9 cellular contexts compared by ENCODE assay signal in the genomic region with DNA sequence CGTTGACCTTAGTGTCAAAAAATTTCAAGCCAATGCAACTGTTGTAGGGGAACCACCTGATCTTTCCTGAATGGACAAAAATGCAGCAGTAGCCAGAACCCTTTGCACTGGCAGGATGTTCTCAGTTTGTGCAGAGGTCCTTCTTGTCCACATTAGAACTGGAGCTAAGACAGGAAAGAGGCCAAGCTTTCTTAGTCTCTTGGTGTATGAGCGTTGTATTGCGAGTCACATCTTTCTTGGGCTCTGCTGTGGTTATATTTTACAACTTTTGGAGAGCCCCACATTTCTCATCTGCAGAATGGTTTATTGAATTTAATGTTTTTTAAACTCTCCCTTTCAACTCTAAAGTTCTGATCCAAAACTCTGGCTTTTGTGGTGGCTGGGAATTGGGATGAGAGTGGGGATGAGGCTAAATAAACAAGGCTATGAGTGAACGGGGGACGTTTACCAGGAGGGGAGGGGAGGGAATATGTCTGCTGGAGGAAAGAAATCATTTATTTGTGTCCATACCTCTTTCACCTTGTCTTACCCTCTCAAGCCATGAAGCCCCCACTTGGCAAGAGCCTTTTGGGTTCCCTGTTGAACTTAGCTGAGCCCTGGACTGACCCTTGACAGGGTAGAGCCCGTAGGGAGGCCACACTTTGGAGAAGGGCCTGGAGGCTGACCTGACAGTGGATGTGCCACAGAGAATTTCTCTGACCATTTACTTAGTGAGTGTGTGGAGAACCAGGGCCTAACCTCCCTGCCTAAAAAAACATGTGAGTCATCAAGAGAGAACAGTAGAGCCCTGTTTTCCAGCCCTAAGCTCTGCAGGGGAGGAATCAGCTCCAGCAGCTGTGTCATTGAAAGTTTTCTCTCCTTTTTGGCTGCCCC. TPM values are rescaled to one million over a fixed set of nuclear protein-coding genes. Genes with fewer than 3 reads are reported as not detected.
A peak's percentile ranks its signal among the peaks of the same experiment; 100 is the strongest.
DNase-seq lines count a peak whose midpoint lies in the region; ATAC-seq, FAIRE-seq and TF ChIP-seq lines count a peak whose summit lies in the region.
"Had no signal": no experiment of that assay in that cellular context is flagged by ENCODE, and none has a peak within 500 bp of the region (broad histone marks: within the 10 kb centered on the region; RNA-seq: fewer than 3 reads in every experiment).

No MANE protein-coding gene starts in this region.

- H3K36me3 ChIP-seq in skeletal muscle tissue (ENCODE audit: control insufficient read depth in 3 of 3, insufficient read depth in 3 of 3, low read length in 3 of 3): no peaks in the 10 kb centered on the region
- H3K36me3 ChIP-seq in MM.1S (replicated peaks; ENCODE audit: insufficient read depth, low read length): no peaks in the 10 kb centered on the region

- ATAC-seq in Right ventricle myocardium superior (ENCODE audit: poor library complexity) (peak; percentile 94), HG02840 (IDR thresholded peaks at IDR 0.05; ENCODE audit: low FRiP score, unreplicated experiment) (no peak)

- intact Hi-C loops in Right ventricle myocardium superior (cut with DNase I): no loop called here

- TF ChIP-seq CTCF in MM.1S (IDR thresholded peaks at IDR 0.05; ENCODE audit: low read length): no peak

- POLR2A ChIA-PET in HEK293T (lab: Yijun Ruan, JAX): no interaction called here

- no peaks in the 10 kb centered on the region for H3K9me2 ChIP-seq in MM.1S (replicated peaks; ENCODE audit: insufficient read depth, low read length)

- H4K20me1 ChIP-seq in MM.1S (ENCODE audit: insufficient read depth, low read length): no peaks in the 10 kb centered on the region

- H3K4me3 Mint-ChIP-seq in activated T-cell treated with anti-CD3 and anti-CD28 coated beads, Interleukin-2, amount 50 U/mL, for 24 hours: no peak overlapping the region

- H3K4me3 ChIP-seq in skeletal muscle tissue (ENCODE audit: low read length in 3 of 3): no peak overlapping the region
- H3K4me3 ChIP-seq in MM.1S (ENCODE audit: low read length): no peak overlapping the region

- H2AFZ ChIP-seq in MM.1S (ENCODE audit: low read length): no peak overlapping the region

- H3K27ac ChIP-seq in skeletal muscle tissue (ENCODE audit: low read depth, low read length): peak overlapping the region; percentile 40
- H3K27ac ChIP-seq in MM.1S (ENCODE audit: low read length): no peak overlapping the region

- H3K27me3 ChIP-seq in skeletal muscle tissue (ENCODE audit: control insufficient read depth in 3 of 3, insufficient read depth in 3 of 3, low read length in 3 of 3) (no peaks in the 10 kb centered on the region), MM.1S (replicated peaks; ENCODE audit: insufficient read depth, low read length) (no peaks in the 10 kb centered on the region)

- no peaks in the 10 kb centered on the region for H3K79me2 ChIP-seq in MM.1S (ENCODE audit: low read length)

- DNase-seq in GM19239 (ENCODE audit: insufficient read length, low spot score) (no peak), Right ventricle myocardium superior (peak; percentile 62), MM.1S (no peak), HEK293T (ENCODE audit: extremely low spot score) (no peak)
- no peak for DNase-seq in activated T-cell treated with anti-CD3 and anti-CD28 coated beads, Interleukin-2, amount 50 U/mL, for 24 hours
- DNase-seq in NK-92 treated with Interleukin-12 subunit alpha and Interleukin-12 subunit beta, amount 100 ng/mL, for 24 hours (lab: John Stamatoyannopoulos, UW): no peak

- peak; percentile 8 for FAIRE-seq in GM19239 (lab: Jason Lieb, UNC)
- FAIRE-seq: colon had no signal

- no peaks in the 10 kb centered on the region for H3K9me3 Mint-ChIP-seq in activated T-cell treated with anti-CD3 and anti-CD28 coated beads, Interleukin-2, amount 50 U/mL, for 24 hours

- H3K36me3 Mint-ChIP-seq in activated T-cell treated with anti-CD3 and anti-CD28 coated beads, Interleukin-2, amount 50 U/mL, for 24 hours (ENCODE audit: low read depth): no peaks in the 10 kb centered on the region

- H3K9ac ChIP-seq in skeletal muscle tissue (ENCODE audit: low read depth in 1 of 3, low read length in 3 of 3) (no peak overlapping the region), MM.1S (ENCODE audit: low read length) (no peak overlapping the region)

- no peaks in the 10 kb centered on the region for H3F3A ChIP-seq in MM.1S (ENCODE audit: insufficient read depth, low read length)

- H3K4me1 ChIP-seq in skeletal muscle tissue (ENCODE audit: control insufficient read depth in 3 of 3, insufficient read depth in 3 of 3, low read length in 3 of 3) (peaks cover 0 to 10% (median 5%) of the 10 kb centered on the region in 3 donors), MM.1S (ENCODE audit: low read length) (0 out of 2 replicates have a peak, but pooled peaks cover under 1% of the 10 kb centered on the region)

- no peaks in the 10 kb centered on the region for H3K9me3 ChIP-seq in skeletal muscle tissue (ENCODE audit: control insufficient read depth in 3 of 3, low read length in 3 of 3)
- H3K9me3 ChIP-seq in MM.1S (replicated peaks; ENCODE audit: insufficient read depth, low read length): no peaks in the 10 kb centered on the region

- CTCF ChIA-PET in HEK293T (lab: Yijun Ruan, JAX): no interaction called here

- peaks cover 75% of the 10 kb centered on the region for H3K4me1 Mint-ChIP-seq in activated T-cell treated with anti-CD3 and anti-CD28 coated beads, Interleukin-2, amount 50 U/mL, for 24 hours (ENCODE audit: low read depth)

- no peaks in the 10 kb centered on the region for H3K27me3 Mint-ChIP-seq in activated T-cell treated with anti-CD3 and anti-CD28 coated beads, Interleukin-2, amount 50 U/mL, for 24 hours

- no peak overlapping the region for H3K4me2 ChIP-seq in MM.1S (ENCODE audit: low read depth, low read length)

- peak overlapping the region; percentile 53 for H3K27ac Mint-ChIP-seq in activated T-cell treated with anti-CD3 and anti-CD28 coated beads, Interleukin-2, amount 50 U/mL, for 24 hours

TF ChIP-seq in HEK293T, 16 proteins besides CTCF, POLR2A, EP300 and RAD21:
- TF ChIP-seq FOXK2 (IDR thresholded peaks at IDR 0.05) (no peak), ZNF384 (IDR thresholded peaks at IDR 0.05) (no peak), TARDBP (IDR thresholded peaks at IDR 0.05) (no peak), NFRKB (IDR thresholded peaks at IDR 0.05) (no peak), CTBP1 (IDR thresholded peaks at IDR 0.05; ENCODE audit: borderline replicate concordance) (no peak), FOXA1 (IDR thresholded peaks at IDR 0.05) (no peak), ARNT (IDR thresholded peaks at IDR 0.05) (no peak), BHLHE40 (IDR thresholded peaks at IDR 0.05; ENCODE audit: borderline replicate concordance) (no peak), ELF4 (IDR thresholded peaks at IDR 0.05) (no peak), SP1 (IDR thresholded peaks at IDR 0.05) (no peak), SUZ12 (IDR thresholded peaks at IDR 0.05) (no peak), HDGF (IDR thresholded peaks at IDR 0.05; ENCODE audit: borderline replicate concordance) (no peak), L3MBTL2 (conservative IDR thresholded peaks at IDR 0.05) (no peak), FOXM1 (IDR thresholded peaks at IDR 0.05; ENCODE audit: borderline replicate concordance) (no peak), LEF1 (IDR thresholded peaks at IDR 0.05; ENCODE audit: borderline replicate concordance) (no peak)
- TF ChIP-seq, protein P1, sequence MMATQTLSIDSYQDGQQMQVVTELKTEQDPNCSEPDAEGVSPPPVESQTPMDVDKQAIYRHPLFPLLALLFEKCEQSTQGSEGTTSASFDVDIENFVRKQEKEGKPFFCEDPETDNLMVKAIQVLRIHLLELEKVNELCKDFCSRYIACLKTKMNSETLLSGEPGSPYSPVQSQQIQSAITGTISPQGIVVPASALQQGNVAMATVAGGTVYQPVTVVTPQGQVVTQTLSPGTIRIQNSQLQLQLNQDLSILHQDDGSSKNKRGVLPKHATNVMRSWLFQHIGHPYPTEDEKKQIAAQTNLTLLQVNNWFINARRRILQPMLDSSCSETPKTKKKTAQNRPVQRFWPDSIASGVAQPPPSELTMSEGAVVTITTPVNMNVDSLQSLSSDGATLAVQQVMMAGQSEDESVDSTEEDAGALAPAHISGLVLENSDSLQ (IDR thresholded peaks at IDR 0.05): no peak
TF ChIP-seq in HEK293T: peak in this region for 0.

RNA-seq across cellular contexts. Expression of a gene that starts 0.6 kb away (rescaled TPM):
- 3.7 TPM for total RNA-seq in Right ventricle myocardium superior
- total RNA-seq in skeletal muscle tissue: 1.0 TPM

RNA-seq across cellular contexts. Expression of a gene that starts 27.7 kb away (rescaled TPM):
- 3.0 TPM for total RNA-seq in Right ventricle myocardium superior
- total RNA-seq in skeletal muscle tissue: 3.7 TPM
